8 cellular contexts compared by ENCODE assay signal in the genomic region with DNA sequence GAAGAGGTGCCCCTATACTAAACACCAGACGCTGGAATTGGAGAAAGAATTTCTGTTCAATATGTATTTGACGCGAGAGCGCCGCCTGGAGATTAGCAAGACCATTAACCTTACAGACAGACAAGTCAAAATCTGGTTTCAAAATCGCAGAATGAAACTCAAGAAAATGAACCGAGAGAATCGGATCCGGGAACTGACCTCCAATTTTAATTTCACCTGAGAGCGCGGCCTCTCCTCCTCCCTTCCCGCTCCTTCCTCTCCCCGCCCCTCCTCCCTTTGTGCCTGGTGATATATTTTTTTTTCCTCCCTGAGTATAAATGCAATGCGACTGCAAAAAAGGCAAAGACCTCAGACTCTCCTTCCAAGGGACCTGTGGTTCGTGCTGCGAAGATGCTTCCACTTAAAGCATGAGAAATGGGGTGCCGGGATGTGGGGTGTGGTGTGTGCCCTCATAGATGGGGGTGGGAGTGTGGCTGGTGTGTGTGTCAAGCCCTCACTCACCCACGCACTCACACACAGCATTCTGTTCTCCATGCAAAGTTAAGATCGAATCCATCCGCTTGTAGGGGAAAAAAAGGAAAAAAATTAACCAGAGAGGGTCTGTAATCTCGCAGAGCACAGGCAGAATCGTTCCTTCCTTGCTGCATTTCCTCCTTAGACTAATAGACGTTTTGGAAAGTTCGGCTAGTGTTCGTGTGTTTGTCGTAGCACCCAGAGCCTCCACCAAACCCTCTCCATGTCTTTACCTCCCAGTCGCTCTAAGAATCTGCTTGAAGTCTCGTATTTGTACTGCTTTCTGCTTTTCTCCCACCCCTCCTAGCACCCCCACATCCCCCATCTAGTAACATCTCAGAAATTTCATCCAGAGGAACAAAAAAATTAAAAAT. TPM values are rescaled to one million over a fixed set of nuclear protein-coding genes. Genes with fewer than 3 reads are reported as not detected.
DNase-seq lines count a peak whose midpoint lies in the region; ATAC-seq and TF ChIP-seq lines count a peak whose summit lies in the region.

No MANE protein-coding gene starts in this region.

- no peaks in the 10 kb centered on the region for H3K9me3 Mint-ChIP-seq in MCF 10A (ENCODE audit: unreplicated experiment)
- no peaks in the 10 kb centered on the region for H3K9me3 Mint-ChIP-seq in natural killer cell

- no TSS peak for BruUV-seq in MCF 10A (replicated peaks; lab: Mats Ljungman, UMichigan)

- peak overlapping the region; percentile 70 for H3K4me3 Mint-ChIP-seq in MCF 10A (ENCODE audit: unreplicated experiment)
- H3K4me3 Mint-ChIP-seq in natural killer cell, result peak overlapping the region; percentile 56

- DNase-seq in AG08396 (ENCODE audit: low spot score) (peak; percentile 68), NCI-H226 (peak; percentile 43), MCF 10A (ENCODE audit: unreplicated experiment) (peak; percentile 74), natural killer cell (no peak), occipital lobe (lab: John Stamatoyannopoulos, UW) (no peak)

- H3K27ac Mint-ChIP-seq in MCF 10A (ENCODE audit: low read depth, unreplicated experiment) (peak overlapping the region; percentile 64), natural killer cell (no peak overlapping the region)

- peak; percentile 71 for TF ChIP-seq CTCF in GM12872 (IDR thresholded peaks at IDR 0.05; ENCODE audit: insufficient read depth, low read depth, low read length)
- peak; percentile 62 for TF ChIP-seq CTCF in MCF 10A (IDR thresholded peaks at IDR 0.05; ENCODE audit: unreplicated experiment)
- peak; percentile 51 for TF ChIP-seq CTCF in natural killer cell (IDR thresholded peaks at IDR 0.05)

- H3K4me1 Mint-ChIP-seq in MCF 10A (ENCODE audit: insufficient read depth, unreplicated experiment), result peaks cover 24% of the 10 kb centered on the region
- H3K4me1 Mint-ChIP-seq in natural killer cell, result peaks cover 41 to 60% of the 10 kb centered on the region in 2 donors

- no peaks in the 10 kb centered on the region for H3K36me3 Mint-ChIP-seq in MCF 10A (ENCODE audit: insufficient read depth, unreplicated experiment)
- H3K36me3 Mint-ChIP-seq in natural killer cell, result peaks cover 5% of the 10 kb centered on the region

- ATAC-seq in natural killer cell, result no peak
- no peak for ATAC-seq in GM18873 (IDR thresholded peaks at IDR 0.05; ENCODE audit: low FRiP score, unreplicated experiment)
- ATAC-seq in GM18517 (IDR thresholded peaks at IDR 0.05; ENCODE audit: unreplicated experiment), result no peak

- intact Hi-C loops in MCF 10A (cut with micrococcal nuclease) (loop anchor here (1.0 to 10.0 kb wide), 3 partner anchors 195 to 287 kb away; no protein-coding TSS in a partner anchor), natural killer cell (cut with micrococcal nuclease) (loop anchor here (2.0 to 10.0 kb wide), 2 partner anchors 13 to 195 kb away; no protein-coding TSS in a partner anchor)

- CTCF ChIA-PET in MCF 10A (lab: Yijun Ruan, JAX), result interaction anchor here (0.5 to 4.5 kb wide), 19 partner anchors 10 to 287 kb away, joined by 3 to 60 read pairs (median 6); a partner anchor contains a TSS

- H3K27me3 Mint-ChIP-seq in MCF 10A (ENCODE audit: insufficient read depth, unreplicated experiment) (peaks cover 7% of the 10 kb centered on the region), natural killer cell (ENCODE audit: low read depth in 2 of 2) (peaks cover 91 to 94% of the 10 kb centered on the region in 2 donors)

- POLR2A ChIA-PET in MCF 10A (lab: Yijun Ruan, JAX), result interaction anchor here (0.6 to 2.7 kb wide), 4 partner anchors 10 to 64 kb away, joined by 3 to 12 read pairs (median 3); a partner anchor contains a TSS

RNA-seq across cellular contexts. Expression of a gene that starts 4.5 kb away (rescaled TPM):
- not detected in 2 replicates for total RNA-seq in MCF 10A (2022)
- not detected for total RNA-seq in natural killer cell
- total RNA-seq in occipital lobe, result not detected

RNA-seq across cellular contexts. Expression of a gene that starts 10.5 kb away (rescaled TPM):
- total RNA-seq in MCF 10A (2022), result 5.2 and 6.0 TPM in 2 replicates
- total RNA-seq in natural killer cell, result not detected
- not detected for total RNA-seq in occipital lobe

RNA-seq across cellular contexts. Expression of a gene that starts 14.7 kb away (rescaled TPM):
- total RNA-seq in MCF 10A (2022) (1.5 and 2.0 TPM in 2 replicates), natural killer cell (not detected), occipital lobe (not detected)

RNA-seq across cellular contexts. Expression of a gene that starts 16.5 kb away (rescaled TPM):
- total RNA-seq in MCF 10A (2022), result 1.2 and 1.6 TPM in 2 replicates
- total RNA-seq in natural killer cell, result not detected
- total RNA-seq in occipital lobe, result not detected

RNA-seq across cellular contexts. Expression of a gene that starts 19.3 kb away (rescaled TPM):
- 6.0 and 6.9 TPM in 2 replicates for total RNA-seq in MCF 10A (2022)
- not detected for total RNA-seq in natural killer cell
- total RNA-seq in occipital lobe, result not detected

Comparison
In these comparisons a context has a peak if more than half of its experiments do, and no peak if none do; other contexts are left out.
1. DNase-seq: peak in AG08396 (single experiment), NCI-H226 (single experiment) and MCF 10A (single experiment); none in natural killer cell (single experiment) and occipital lobe (single experiment).
2. Peak in every context shown above with its lines, with median percentiles within 50 percentile points of each other: CTCF ChIP-seq.